13 cellular contexts compared by ENCODE assay signal in genomic region chr5:285991-286557, GRCh38. TPM values are rescaled to one million over a fixed set of nuclear protein-coding genes. Genes with fewer than 3 reads are reported as not detected.
DNase-seq lines count a peak whose midpoint lies in the region; ATAC-seq and TF ChIP-seq lines count a peak whose summit lies in the region.
"Had no signal": no experiment of that assay in that cellular context is flagged by ENCODE, and none has a peak within 500 bp of the region (broad histone marks: within the 10 kb centered on the region; RNA-seq: fewer than 3 reads in every experiment).

No MANE protein-coding gene starts in this region.

- no peak for TF ChIP-seq CTCF in DND-41 (IDR thresholded peaks at IDR 0.05; ENCODE audit: borderline replicate concordance, extremely low read depth, low read length, poor library complexity, severe bottlenecking)
- no peak for TF ChIP-seq CTCF in choroid plexus epithelial cell (conservative IDR thresholded peaks at IDR 0.05; ENCODE audit: low read depth, low read length)
- TF ChIP-seq CTCF in sigmoid colon (IDR thresholded peaks at IDR 0.05), result no peak

- H3K4me1 ChIP-seq in DND-41 (ENCODE audit: insufficient read depth, low read length) (no peaks in the 10 kb centered on the region), Karpas-422 (ENCODE audit: low read length) (no peaks in the 10 kb centered on the region), sigmoid colon (peaks cover 0 to 10% (median 0%) of the 10 kb centered on the region in 4 donors)

- no peak overlapping the region; the same call in 1 of the 2 replicates for H3K27ac ChIP-seq in DND-41 (ENCODE audit: low read length)
- peak overlapping the region; percentile 13; the same call in 1 of the 2 replicates for H3K27ac ChIP-seq in Karpas-422 (ENCODE audit: low read length)
- no peak overlapping the region for H3K27ac ChIP-seq in sigmoid colon
- H3K27ac ChIP-seq: HL-60 had no signal

- H3K36me3 ChIP-seq in DND-41 (ENCODE audit: insufficient read depth, low read length) (peaks cover 60% of the 10 kb centered on the region), Karpas-422 (ENCODE audit: insufficient read depth, low read length) (peaks cover 25% of the 10 kb centered on the region), sigmoid colon (peaks cover 0 to 16% (median 0%) of the 10 kb centered on the region in 4 donors)

- TF ChIP-seq EP300 in sigmoid colon (IDR thresholded peaks at IDR 0.05), result no peak

- H3K79me2 ChIP-seq in DND-41 (ENCODE audit: insufficient read depth, low read length) (peaks cover 80% of the 10 kb centered on the region), Karpas-422 (ENCODE audit: low read length) (peaks cover 91% of the 10 kb centered on the region)

- H3K4me3 ChIP-seq in DND-41 (ENCODE audit: low read depth in 1 of 2, low read length in 2 of 2) (no peak overlapping the region), Karpas-422 (ENCODE audit: low read length) (no peak overlapping the region), choroid plexus epithelial cell (ENCODE audit: low read depth, low read length) (no peak overlapping the region), sigmoid colon (no peak overlapping the region)

- no peaks in the 10 kb centered on the region for H3K9me3 ChIP-seq in DND-41 (ENCODE audit: insufficient read depth, low read length, severe bottlenecking)
- H3K9me3 ChIP-seq in Karpas-422 (ENCODE audit: low read length), result no peaks in the 10 kb centered on the region
- H3K9me3 ChIP-seq in sigmoid colon, result no peaks in the 10 kb centered on the region

- TF ChIP-seq POLR2A in sigmoid colon (IDR thresholded peaks at IDR 0.05), result no peak

- intact Hi-C loops in sigmoid colon (cut with DNase I), result no loop called here

- H3K4me2 ChIP-seq in DND-41 (ENCODE audit: insufficient read depth, low read length), result no peak overlapping the region
- no peak overlapping the region for H3K4me2 ChIP-seq in Karpas-422 (ENCODE audit: low read depth, low read length, poor library complexity, severe bottlenecking)

- H3K9ac ChIP-seq in DND-41 (ENCODE audit: low read depth, low read length), result no peak overlapping the region
- H3K9ac ChIP-seq in Karpas-422 (ENCODE audit: low read length), result no peak overlapping the region

- H3K27me3 ChIP-seq in DND-41 (ENCODE audit: insufficient read depth, low read length, poor library complexity), result no peaks in the 10 kb centered on the region
- H3K27me3 ChIP-seq in Karpas-422 (ENCODE audit: low read length), result no peaks in the 10 kb centered on the region
- H3K27me3 ChIP-seq in sigmoid colon, result no peaks in the 10 kb centered on the region

- H2AFZ ChIP-seq in DND-41 (ENCODE audit: low read depth, low read length) (no peak overlapping the region), Karpas-422 (ENCODE audit: low read length) (no peak overlapping the region)

- WGBS in sigmoid colon, 2 donors, result 90 to 91% methylated on average over 14 of the region's 14 CpGs

- DNase-seq in DND-41 (peak; percentile 21), Karpas-422 (peak; percentile 34), choroid plexus epithelial cell (ENCODE audit: low read depth) (peak; percentile 50), sigmoid colon (peak; percentile 55), hippocampal formation (lab: John Stamatoyannopoulos, UW) (no peak)
- no peak for DNase-seq in activated CD4-positive, alpha-beta T cell treated with anti-CD3 and anti-CD28 coated beads, Interleukin-2, amount 50 U/mL, for 1 hour
- no peak for DNase-seq in activated CD4-positive, alpha-beta T cell treated with anti-CD3 and anti-CD28 coated beads, Interleukin-2, amount 50 U/mL, for 4 hours
- DNase-seq: CD8-positive, alpha-beta memory T cell; NCI-H1092 treated with DMSO at 0.1 percent for 48 hours; NCI-H1930; NCI-H510A treated with DMSO at 0.1 percent for 48 hours; SHP77 had no signal

- peaks cover 54% of the 10 kb centered on the region for H4K20me1 ChIP-seq in DND-41 (ENCODE audit: insufficient read depth, low read length)
- H4K20me1 ChIP-seq in Karpas-422 (ENCODE audit: insufficient read depth, low read depth, low read length), result peaks cover 27% of the 10 kb centered on the region

- ATAC-seq in DND-41 (ENCODE audit: insufficient read depth, low read depth), result no peak

- H3K9me2 ChIP-seq in Karpas-422 (replicated peaks; ENCODE audit: insufficient read depth, low read length), result no peaks in the 10 kb centered on the region

RNA-seq across cellular contexts. Expression of gene PDCD6, which starts 14.6 kb away (rescaled TPM):
- 103 and 133 TPM in 2 replicates for total RNA-seq in Karpas-422 (2014; rRNA removed; shearing (Covaris generic); ENCODE audit: low replicate concordance)
- total RNA-seq in sigmoid colon, result 10 to 100 TPM; 47.6 to 69.1 (median 53.5) TPM
- 100 to 1,000 TPM; 174 to 231 (median 182) TPM for polyA plus RNA-seq in sigmoid colon

RNA-seq across cellular contexts. Expression of gene AHRR, which starts 35.4 kb away (rescaled TPM):
- total RNA-seq in Karpas-422 (2014; rRNA removed; shearing (Covaris generic); ENCODE audit: low replicate concordance), result 2.5 and 2.6 TPM in 2 replicates
- 1 to 10 TPM in 1 of 4 donors, under 1 TPM in 2, not detected in 1; under 0.01 to 1.4 (median 0.68) TPM for total RNA-seq in sigmoid colon
- 1 to 10 TPM in 2 of 3 donors, under 1 TPM in 1; 0.85 to 1.8 (median 1.2) TPM for polyA plus RNA-seq in sigmoid colon
- polyA plus RNA-seq: CD8-positive, alpha-beta memory T cell had no signal

Comparison
In these comparisons a context has a peak if more than half of its experiments do, and no peak if none do; other contexts are left out.
1. DNase-seq: peak in DND-41 (single experiment), Karpas-422 (single experiment), choroid plexus epithelial cell (single experiment) and sigmoid colon (single experiment); none in hippocampal formation (0 of 2), activated CD4-positive, alpha-beta T cell treated with anti-CD3 and anti-CD28 coated beads, Interleukin-2, amount 50 U/mL, for 1 hour (single experiment) and activated CD4-positive, alpha-beta T cell treated with anti-CD3 and anti-CD28 coated beads, Interleukin-2, amount 50 U/mL, for 4 hours (0 of 2).